23 cellular contexts compared by ENCODE assay signal in the genomic region with DNA sequence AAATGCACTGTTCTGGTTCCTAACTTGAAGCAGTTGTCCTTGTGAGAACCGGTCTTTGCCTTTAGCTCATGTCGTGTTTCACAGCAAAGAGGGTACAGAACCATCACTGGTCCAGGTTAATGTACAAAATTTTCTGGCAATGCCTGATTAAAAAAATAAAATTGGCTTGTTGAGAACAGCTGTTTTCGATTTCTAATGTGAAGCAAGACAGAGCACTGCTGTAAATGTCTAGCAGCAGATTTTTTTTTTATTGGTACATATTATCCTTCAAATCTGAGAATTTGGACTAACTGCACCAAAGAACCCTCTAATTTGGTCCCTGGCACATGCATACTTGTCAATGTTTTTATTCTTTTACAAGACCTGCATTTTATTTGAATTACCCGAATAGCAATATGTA.
A peak's percentile ranks its signal among the peaks of the same experiment; 100 is the strongest.
DNase-seq lines count a peak whose midpoint lies in the region; ATAC-seq, FAIRE-seq and TF ChIP-seq lines count a peak whose summit lies in the region.
"Had no signal": no experiment of that assay in that cellular context is flagged by ENCODE, and none has a peak within 500 bp of the region (broad histone marks: within the 10 kb centered on the region; RNA-seq: fewer than 3 reads in every experiment).

No MANE protein-coding gene starts in this region.

- 54% methylated on average over 4 of the region's 4 CpGs for WGBS in hepatocyte (ENCODE audit: low lambda C conversion rate, missing lambda C conversion rate)

- H3K36me3 ChIP-seq in CD8-positive, alpha-beta T cell (ENCODE audit: insufficient read depth, low read length), result no peaks in the 10 kb centered on the region
- H3K36me3 ChIP-seq in hepatocyte (replicated peaks; ENCODE audit: insufficient read depth, low read depth), result no peaks in the 10 kb centered on the region

- H3K9me3 ChIP-seq in CD8-positive, alpha-beta T cell (ENCODE audit: low read length), result no peaks in the 10 kb centered on the region
- H3K9me3 ChIP-seq in hepatocyte (ENCODE audit: low read depth), result no peaks in the 10 kb centered on the region
- H3K9me3 ChIP-seq: BLaER1, testis had no signal

- H3K4me1 Mint-ChIP-seq in T-helper 1 cell treated with Interleukin-12 subunit alpha and Interleukin-12 subunit beta and Interleukin-4 antibody, amounts not matched to agents 30 μg/mL and 1 μg/mL, for 36 hours (ENCODE audit: low read depth), result peaks cover 38% of the 10 kb centered on the region
- peaks cover 44% of the 10 kb centered on the region for H3K4me1 Mint-ChIP-seq in CD8-positive, alpha-beta T cell (ENCODE audit: low read depth)
- H3K4me1 Mint-ChIP-seq in activated CD8-positive, alpha-beta T cell treated with anti-CD3 and anti-CD28 coated beads for 36 hours (ENCODE audit: low read depth), result peaks cover 44% of the 10 kb centered on the region
- H3K4me1 Mint-ChIP-seq: nephron progenitor cell had no signal

- H3K4me3 ChIP-seq in CD8-positive, alpha-beta T cell (ENCODE audit: low read depth, low read length), result no peak overlapping the region
- no peak overlapping the region for H3K4me3 ChIP-seq in hepatocyte
- H3K4me3 ChIP-seq: BLaER1, skin epidermis, testis had no signal

- POLR2A ChIA-PET in CD8-positive, alpha-beta T cell (lab: Charles Lee), result interaction anchor here (0.8 to 1.7 kb wide), 4 partner anchors 41 to 105 kb away, joined by 3 to 6 read pairs (median 3); a partner anchor contains a TSS
- POLR2A ChIA-PET in activated CD8-positive, alpha-beta T cell treated with anti-CD3 and anti-CD28 coated beads for 36 hours (lab: Charles Lee), result interaction anchor here (1.1 kb wide), 2 partner anchors 90 to 103 kb away, joined by 3 read pairs; a partner anchor contains a TSS

- no peak overlapping the region for H3K4me2 ChIP-seq in hepatocyte

- no peak for TF ChIP-seq CTCF in CD8-positive, alpha-beta T cell (IDR thresholded peaks at IDR 0.05)
- TF ChIP-seq CTCF in activated CD8-positive, alpha-beta T cell treated with anti-CD3 and anti-CD28 coated beads for 36 hours (IDR thresholded peaks at IDR 0.05), result no peak
- no peak for TF ChIP-seq CTCF in hepatocyte (IDR thresholded peaks at IDR 0.05; ENCODE audit: poor library complexity)

- H3K4me1 ChIP-seq in CD8-positive, alpha-beta T cell (ENCODE audit: insufficient read depth, low read length), result peaks cover 42% of the 10 kb centered on the region
- peaks cover 23% of the 10 kb centered on the region for H3K4me1 ChIP-seq in hepatocyte (ENCODE audit: insufficient read depth)
- H3K4me1 ChIP-seq: testis had no signal

- H3K27me3 ChIP-seq in CD8-positive, alpha-beta T cell (ENCODE audit: insufficient read depth, low read length), result no peaks in the 10 kb centered on the region
- H3K27me3 ChIP-seq in hepatocyte, result no peaks in the 10 kb centered on the region
- H3K27me3 ChIP-seq: BLaER1, testis had no signal

- peaks cover 44% of the 10 kb centered on the region for H3K36me3 Mint-ChIP-seq in T-helper 1 cell treated with Interleukin-12 subunit alpha and Interleukin-12 subunit beta and Interleukin-4 antibody, amounts not matched to agents 30 μg/mL and 1 μg/mL, for 36 hours (ENCODE audit: low read depth)
- peaks cover 45% of the 10 kb centered on the region for H3K36me3 Mint-ChIP-seq in CD8-positive, alpha-beta T cell
- H3K36me3 Mint-ChIP-seq in activated CD8-positive, alpha-beta T cell treated with anti-CD3 and anti-CD28 coated beads for 36 hours (ENCODE audit: low read depth), result peaks cover 48% of the 10 kb centered on the region

- no peak overlapping the region for H3K27ac ChIP-seq in CD8-positive, alpha-beta T cell (ENCODE audit: low read depth, low read length)
- H3K27ac ChIP-seq in hepatocyte, result peak overlapping the region; percentile 22
- H3K27ac ChIP-seq: 22Rv1, BLaER1 had no signal

- H3K9me2 ChIP-seq in hepatocyte (replicated peaks; ENCODE audit: insufficient read depth), result no peaks in the 10 kb centered on the region

- intact Hi-C loops in CD8-positive, alpha-beta T cell (cut with DNase I, micrococcal nuclease), result loop anchor here (5.0 to 10.0 kb wide), 3 partner anchors 84 to 479 kb away; no protein-coding TSS in a partner anchor
- intact Hi-C loops in activated CD8-positive, alpha-beta T cell treated with anti-CD3 and anti-CD28 coated beads for 36 hours (cut with micrococcal nuclease), result no loop called here

- in situ Hi-C loops in G401 (cut with HindIII; ENCODE audit: low sequenced_read_pairs), result no loop called here

- peak overlapping the region; percentile 78 for H3K27ac Mint-ChIP-seq in T-helper 1 cell treated with Interleukin-12 subunit alpha and Interleukin-12 subunit beta and Interleukin-4 antibody, amounts not matched to agents 30 μg/mL and 1 μg/mL, for 36 hours
- peak overlapping the region; percentile 64 for H3K27ac Mint-ChIP-seq in CD8-positive, alpha-beta T cell
- H3K27ac Mint-ChIP-seq in activated CD8-positive, alpha-beta T cell treated with anti-CD3 and anti-CD28 coated beads for 36 hours, result peak overlapping the region; percentile 74
- H3K27ac Mint-ChIP-seq: progenitor cell of endocrine pancreas had no signal

- no peaks in the 10 kb centered on the region for H3K27me3 Mint-ChIP-seq in T-helper 1 cell treated with Interleukin-12 subunit alpha and Interleukin-12 subunit beta and Interleukin-4 antibody, amounts not matched to agents 30 μg/mL and 1 μg/mL, for 36 hours (ENCODE audit: low read depth)
- H3K27me3 Mint-ChIP-seq in CD8-positive, alpha-beta T cell (ENCODE audit: low read depth), result no peaks in the 10 kb centered on the region
- H3K27me3 Mint-ChIP-seq in activated CD8-positive, alpha-beta T cell treated with anti-CD3 and anti-CD28 coated beads for 36 hours, result no peaks in the 10 kb centered on the region
- H3K27me3 Mint-ChIP-seq: progenitor cell of endocrine pancreas had no signal

- ATAC-seq in CD8-positive, alpha-beta T cell, result no peak
- no peak for ATAC-seq in activated CD8-positive, alpha-beta T cell treated with anti-CD3 and anti-CD28 coated beads for 36 hours
- ATAC-seq in HG03442 (IDR thresholded peaks at IDR 0.05; ENCODE audit: unreplicated experiment), result no peak

- no peak for FAIRE-seq in RCC 7860 (lab: Jason Lieb, UNC)

- no peak for DNase-seq in T-helper 1 cell
- DNase-seq in CD8-positive, alpha-beta T cell, result no peak
- no peak for DNase-seq in activated CD8-positive, alpha-beta T cell treated with anti-CD3 and anti-CD28 coated beads for 36 hours
- DNase-seq in hepatocyte (ENCODE audit: low spot score), result no peak
- no peak for DNase-seq in G401 (ENCODE audit: low spot score)
- DNase-seq in RCC 7860 (ENCODE audit: low spot score), result no peak
- DNase-seq: activated T-cell treated with anti-CD3 and anti-CD28 coated beads, Interleukin-2, amount 50 U/mL, for 48 hours; aorta; DMS 273 treated with DMSO at 0.1 percent for 48 hours; effector CD8-positive, alpha-beta T cell; GOT3; mesenchymal stem cell; NCI-H1417 treated with DMSO at 0.1 percent for 48 hours; nephron progenitor cell; SHP77 treated with DMSO at 0.1 percent for 48 hours; stimulated activated CD4-positive, alpha-beta T cell treated with anti-CD3 and anti-CD28 coated beads, Interleukin-4, amount 100 ng/mL, for 4 hours; testis had no signal

- no peak overlapping the region for H2AFZ ChIP-seq in hepatocyte

- H3K9me3 Mint-ChIP-seq in T-helper 1 cell treated with Interleukin-12 subunit alpha and Interleukin-12 subunit beta and Interleukin-4 antibody, amounts not matched to agents 30 μg/mL and 1 μg/mL, for 36 hours, result no peaks in the 10 kb centered on the region
- H3K9me3 Mint-ChIP-seq in CD8-positive, alpha-beta T cell, result no peaks in the 10 kb centered on the region
- H3K9me3 Mint-ChIP-seq in activated CD8-positive, alpha-beta T cell treated with anti-CD3 and anti-CD28 coated beads for 36 hours, result no peaks in the 10 kb centered on the region
- H3K9me3 Mint-ChIP-seq: nephron progenitor cell had no signal

- H3K4me3 Mint-ChIP-seq in T-helper 1 cell treated with Interleukin-12 subunit alpha and Interleukin-12 subunit beta and Interleukin-4 antibody, amounts not matched to agents 30 μg/mL and 1 μg/mL, for 36 hours, result peak overlapping the region; percentile 49
- no peak overlapping the region for H3K4me3 Mint-ChIP-seq in CD8-positive, alpha-beta T cell
- H3K4me3 Mint-ChIP-seq in activated CD8-positive, alpha-beta T cell treated with anti-CD3 and anti-CD28 coated beads for 36 hours, result no peak overlapping the region
- H3K4me3 Mint-ChIP-seq: nephron progenitor cell had no signal

- H4K20me1 ChIP-seq in hepatocyte (ENCODE audit: insufficient read depth, poor library complexity, severe bottlenecking), result no peaks in the 10 kb centered on the region
- H4K20me1 ChIP-seq: BLaER1 had no signal

- CTCF ChIA-PET in CD8-positive, alpha-beta T cell (lab: Charles Lee), result no interaction called here
- CTCF ChIA-PET in activated CD8-positive, alpha-beta T cell treated with anti-CD3 and anti-CD28 coated beads for 36 hours (lab: Charles Lee), result interaction anchor here (0.8 to 1.6 kb wide), 3 partner anchors 11 to 86 kb away, joined by 3 to 5 read pairs (median 4); no protein-coding TSS in a partner anchor

- no peaks in the 10 kb centered on the region for H3K79me2 ChIP-seq in hepatocyte
